ENCODE assay signal across 8 cellular contexts in the genomic region with DNA sequence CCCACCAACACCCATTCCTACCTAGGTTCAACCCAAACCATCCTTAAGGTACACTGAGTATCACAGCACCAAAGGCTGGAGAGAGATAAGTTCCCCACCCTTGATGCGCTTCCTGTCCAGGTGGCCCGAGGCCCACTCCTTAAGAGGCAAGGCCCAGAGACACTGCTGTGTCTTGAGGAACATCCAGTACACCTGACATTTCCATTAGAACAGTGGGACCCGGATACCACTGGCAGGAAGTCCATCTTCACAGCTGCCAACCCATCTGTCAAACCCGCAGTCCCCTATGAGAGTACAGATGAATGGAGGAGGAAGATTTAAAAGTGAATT. TPM values are rescaled to one million over a fixed set of nuclear protein-coding genes. Genes with fewer than 3 reads are reported as not detected.
DNase-seq lines count a peak whose midpoint lies in the region; ATAC-seq and TF ChIP-seq lines count a peak whose summit lies in the region.

No MANE protein-coding gene starts in this region.

- no peak for TF ChIP-seq CTCF in chondrocyte (IDR thresholded peaks at IDR 0.05)

- H3K27ac ChIP-seq in CD4-positive, alpha-beta memory T cell (ENCODE audit: low read depth, low read length): no peak overlapping the region

- CTCF ChIA-PET in CD4-positive, alpha-beta memory T cell (lab: Charles Lee; ENCODE audit: partially characterized antibody): interaction anchor here (1.7 to 4.3 kb wide), 2 partner anchors 24 to 64 kb away, joined by 4 to 18 read pairs; a partner anchor contains a TSS

- H3K9me3 Mint-ChIP-seq in CD4-positive, alpha-beta memory T cell: no peaks in the 10 kb centered on the region
- no peaks in the 10 kb centered on the region for H3K9me3 Mint-ChIP-seq in chondrocyte (ENCODE audit: low read depth)
- H3K9me3 Mint-ChIP-seq in natural killer cell treated with Interleukin-12 subunit alpha and Interleukin-12 subunit beta and Interleukin-15 and Interleukin-18, amount 100 ng/mL, for 72 hours: no peaks in the 10 kb centered on the region

- H3K4me3 Mint-ChIP-seq in CD4-positive, alpha-beta memory T cell: peak overlapping the region; percentile 89 to 94 (median 90)
- peak overlapping the region; percentile 76 for H3K4me3 Mint-ChIP-seq in chondrocyte (ENCODE audit: unreplicated experiment)
- peak overlapping the region; percentile 89 for H3K4me3 Mint-ChIP-seq in natural killer cell treated with Interleukin-12 subunit alpha and Interleukin-12 subunit beta and Interleukin-15 and Interleukin-18, amount 100 ng/mL, for 72 hours

- POLR2A ChIA-PET in CD4-positive, alpha-beta memory T cell (lab: Charles Lee; ENCODE audit: partially characterized antibody): interaction anchor here (2.3 to 2.5 kb wide), 2 partner anchors 17 to 23 kb away, joined by 13 to 14 read pairs; a partner anchor contains a TSS

- peak overlapping the region in 6 of 7 donors; percentile 48 to 92 (median 82) for H3K27ac Mint-ChIP-seq in CD4-positive, alpha-beta memory T cell
- peak overlapping the region; percentile 80 for H3K27ac Mint-ChIP-seq in chondrocyte (ENCODE audit: unreplicated experiment)
- H3K27ac Mint-ChIP-seq in natural killer cell treated with Interleukin-12 subunit alpha and Interleukin-12 subunit beta and Interleukin-15 and Interleukin-18, amount 100 ng/mL, for 72 hours: peak overlapping the region; percentile 61 to 63

- H3K36me3 ChIP-seq in CD4-positive, alpha-beta memory T cell (ENCODE audit: insufficient read depth, low read length): no peaks in the 10 kb centered on the region

- DNase-seq in CD4-positive, alpha-beta memory T cell: no peak
- DNase-seq in chondrocyte (ENCODE audit: low spot score) (no peak), RKO (ENCODE audit: low spot score) (no peak), NCI-H2029 (lab: John Stamatoyannopoulos, UW) (no peak)
- no peak for DNase-seq in natural killer cell treated with Interleukin-12 subunit alpha and Interleukin-12 subunit beta and Interleukin-15 and Interleukin-18, amount 100 ng/mL, for 72 hours (ENCODE audit: low spot score)

- H3K27me3 ChIP-seq in CD4-positive, alpha-beta memory T cell (ENCODE audit: insufficient read depth, low read length): no peaks in the 10 kb centered on the region

- no peaks in the 10 kb centered on the region for H3K27me3 Mint-ChIP-seq in CD4-positive, alpha-beta memory T cell
- H3K27me3 Mint-ChIP-seq in chondrocyte (ENCODE audit: low read depth): no peaks in the 10 kb centered on the region
- H3K27me3 Mint-ChIP-seq in natural killer cell treated with Interleukin-12 subunit alpha and Interleukin-12 subunit beta and Interleukin-15 and Interleukin-18, amount 100 ng/mL, for 72 hours: no peaks in the 10 kb centered on the region

- H3K4me1 ChIP-seq in CD4-positive, alpha-beta memory T cell (ENCODE audit: insufficient read depth, low read length): peaks cover 14% of the 10 kb centered on the region

- peaks cover 0 to 4% of the 10 kb centered on the region in 2 donors for H3K36me3 Mint-ChIP-seq in CD4-positive, alpha-beta memory T cell
- H3K36me3 Mint-ChIP-seq in chondrocyte (ENCODE audit: low read depth): no peaks in the 10 kb centered on the region
- H3K36me3 Mint-ChIP-seq in natural killer cell treated with Interleukin-12 subunit alpha and Interleukin-12 subunit beta and Interleukin-15 and Interleukin-18, amount 100 ng/mL, for 72 hours: no peaks in the 10 kb centered on the region

- no peaks in the 10 kb centered on the region for H3K9me3 ChIP-seq in CD4-positive, alpha-beta memory T cell (ENCODE audit: control insufficient read depth in 1 of 2, low read length in 2 of 2)

- H3K4me3 ChIP-seq in CD4-positive, alpha-beta memory T cell (ENCODE audit: low read length in 2 of 2): peak overlapping the region; percentile 28 to 45

- intact Hi-C loops in CD4-positive, alpha-beta memory T cell (cut with micrococcal nuclease): no loop called here

- ATAC-seq in HG03571 (IDR thresholded peaks at IDR 0.05; ENCODE audit: unreplicated experiment) (peak; percentile 34), GM21529 (IDR thresholded peaks at IDR 0.05; ENCODE audit: unreplicated experiment) (no peak), HG03342 (IDR thresholded peaks at IDR 0.05; ENCODE audit: unreplicated experiment) (no peak)
- ATAC-seq in natural killer cell treated with Interleukin-12 subunit alpha and Interleukin-12 subunit beta and Interleukin-15 and Interleukin-18, amount 100 ng/mL, for 72 hours: no peak

- H3K4me1 Mint-ChIP-seq in CD4-positive, alpha-beta memory T cell: peaks cover 9 to 20% (median 13%) of the 10 kb centered on the region in 4 donors
- peaks cover 23% of the 10 kb centered on the region for H3K4me1 Mint-ChIP-seq in chondrocyte (ENCODE audit: low read depth)
- peaks cover 13 to 16% of the 10 kb centered on the region in 2 donors for H3K4me1 Mint-ChIP-seq in natural killer cell treated with Interleukin-12 subunit alpha and Interleukin-12 subunit beta and Interleukin-15 and Interleukin-18, amount 100 ng/mL, for 72 hours (ENCODE audit: low read depth in 2 of 2)

RNA-seq across cellular contexts. Expression of a gene that starts 0.3 kb away (rescaled TPM):
- 1 to 10 TPM; 3.2 to 3.7 TPM for total RNA-seq in CD4-positive, alpha-beta memory T cell
- 1 to 10 TPM; 3.1 to 3.4 TPM for polyA plus RNA-seq in CD4-positive, alpha-beta memory T cell
- total RNA-seq in chondrocyte: 14.2 to 15.4 TPM (median 14.4 TPM) in 3 replicates
- 10 to 100 TPM; 13.5 to 19.4 TPM for total RNA-seq in natural killer cell treated with Interleukin-12 subunit alpha and Interleukin-12 subunit beta and Interleukin-15 and Interleukin-18, amount 100 ng/mL, for 72 hours

RNA-seq across cellular contexts. Expression of a gene that starts 23.5 kb away (rescaled TPM):
- total RNA-seq in CD4-positive, alpha-beta memory T cell: 10 to 100 TPM; 20.0 to 22.3 TPM
- 10 to 100 TPM; 19.3 to 19.6 TPM for polyA plus RNA-seq in CD4-positive, alpha-beta memory T cell
- 19.1 to 32.4 TPM (median 20.7 TPM) in 3 replicates for total RNA-seq in chondrocyte
- 10 to 100 TPM; 19.8 to 68.4 TPM for total RNA-seq in natural killer cell treated with Interleukin-12 subunit alpha and Interleukin-12 subunit beta and Interleukin-15 and Interleukin-18, amount 100 ng/mL, for 72 hours
